Comparison of ENCODE assay signal across 21 cellular contexts in genomic region chrX:94178145-94178790, GRCh38.
DNase-seq lines count a peak whose midpoint lies in the region; ATAC-seq and TF ChIP-seq lines count a peak whose summit lies in the region.
"Had no signal": no experiment of that assay in that cellular context is flagged by ENCODE, and none has a peak within 500 bp of the region (broad histone marks: within the 10 kb centered on the region; RNA-seq: fewer than 3 reads in every experiment).

No MANE protein-coding gene starts in this region.

- H3K4me2 ChIP-seq in OCI-LY3 (ENCODE audit: low read length) (peak overlapping the region; percentile 51), trophoblast cell (ENCODE audit: low read length) (no peak overlapping the region)

- H3K9me3 ChIP-seq in HEK293 (ENCODE audit: control insufficient read depth, insufficient read depth, low read depth, low read length) (peaks cover under 1% of the 10 kb centered on the region; the same call in 1 of the 2 replicates), OCI-LY3 (ENCODE audit: insufficient read depth, low read length) (no peaks in the 10 kb centered on the region), trophoblast cell (ENCODE audit: insufficient read depth, low read depth, low read length) (no peaks in the 10 kb centered on the region)
- H3K9me3 ChIP-seq: vagina had no signal

- H2AFZ ChIP-seq in OCI-LY3 (ENCODE audit: low read depth, low read length) (no peak overlapping the region; the same call in 1 of the 2 replicates), trophoblast cell (ENCODE audit: insufficient read depth, low read length, poor library complexity) (no peak overlapping the region)
- H2AFZ ChIP-seq: parathyroid adenoma had no signal

- H3K36me3 ChIP-seq in HEK293 (ENCODE audit: control insufficient read depth in 2 of 2, insufficient read depth in 1 of 2, low read length in 2 of 2) (no peaks in the 10 kb centered on the region), OCI-LY3 (replicated peaks; ENCODE audit: low read depth, low read length) (no peaks in the 10 kb centered on the region), trophoblast cell (ENCODE audit: control insufficient read depth in 1 of 2, insufficient read depth in 2 of 2, low read length in 2 of 2) (no peaks in the 10 kb centered on the region)
- H3K36me3 ChIP-seq: left lung, vagina had no signal

- H3K36me3 Mint-ChIP-seq in activated T-helper 2 cell treated with anti-CD3 and anti-CD28 coated beads, Interferon-gamma antibody, Interleukin-2, Interleukin-4, amounts not matched to agents 10 μg/mL and 5 μg/mL and 100 μg/mL, durations not matched to agents 14 hours and 24 hours and 36 hours (ENCODE audit: low read depth) = no peaks in the 10 kb centered on the region

- no peak overlapping the region for H2BK12ac ChIP-seq in trophoblast cell (ENCODE audit: low read length)

- no peak overlapping the region for H4K91ac ChIP-seq in trophoblast cell (ENCODE audit: low read depth, low read length)

- DNase-seq in astrocyte of the spinal cord (ENCODE audit: low read depth, low spot score) (peak; percentile 24), trophoblast cell (peak; percentile 24 to 50)
- DNase-seq in activated T-helper 2 cell treated with anti-CD3 and anti-CD28 coated beads, Interferon-gamma antibody, Interleukin-2, Interleukin-4, amounts not matched to agents 10 μg/mL and 5 μg/mL and 100 μg/mL, durations not matched to agents 14 hours and 24 hours and 36 hours (ENCODE audit: low spot score) = no peak
- DNase-seq: activated CD4-positive, alpha-beta T cell treated with anti-CD3 and anti-CD28 coated beads, Interleukin-2, amount 50 U/mL, for 1 hour; activated naive CD8-positive, alpha-beta T cell treated with anti-CD3 and anti-CD28 coated beads, Interleukin-2, amount 50 U/mL, for 24 hours; activated T-cell treated with anti-CD3 and anti-CD28 coated beads, Interleukin-2, amount 50 U/mL, for 1 hour; C1 segment of cervical spinal cord; DND-41; erythroblast; left lung; NCI-H187; NCI-H526; Right ventricle myocardium superior; stimulated activated CD4-positive, alpha-beta T cell treated with anti-CD3 and anti-CD28 coated beads, Interleukin-12 subunit alpha, Interleukin-12 subunit beta, amount 100 ng/mL, for 4 hours had no signal

- no peak overlapping the region for H2BK5ac ChIP-seq in trophoblast cell (ENCODE audit: low read depth, low read length, poor library complexity)

- no peaks in the 10 kb centered on the region for H3K79me1 ChIP-seq in trophoblast cell (ENCODE audit: low read length)

- TF ChIP-seq CTCF in HEK293 (tag by site-specific recombination; IDR thresholded peaks at IDR 0.05) (no peak), OCI-LY3 (IDR thresholded peaks at IDR 0.05; ENCODE audit: low read depth, low read length) (no peak), astrocyte of the spinal cord (IDR thresholded peaks at IDR 0.05; ENCODE audit: low read depth, low read length) (no peak)

- WGBS in trophoblast cell (ENCODE audit: extremely low coverage, insufficient coverage, insufficient read length) = no CpG with 5 or more reads among the region's 9 CpGs

- no peaks in the 10 kb centered on the region for H3K79me2 ChIP-seq in OCI-LY3 (ENCODE audit: low read length)
- no peaks in the 10 kb centered on the region for H3K79me2 ChIP-seq in trophoblast cell (ENCODE audit: control insufficient read depth, insufficient read depth, low read length, poor library complexity)
- H3K79me2 ChIP-seq: parathyroid adenoma had no signal

- no peak overlapping the region for H3K4ac ChIP-seq in trophoblast cell (ENCODE audit: low read depth, low read length)

- H3K23ac ChIP-seq in trophoblast cell (ENCODE audit: low read length) = no peak overlapping the region

- intact Hi-C loops in activated T-helper 2 cell treated with anti-CD3 and anti-CD28 coated beads, Interferon-gamma antibody, Interleukin-2, Interleukin-4, amounts not matched to agents 10 μg/mL and 5 μg/mL and 100 μg/mL, durations not matched to agents 14 hours and 24 hours and 36 hours (cut with micrococcal nuclease) = no loop called here

- no peak overlapping the region for H3K27ac Mint-ChIP-seq in activated T-helper 2 cell treated with anti-CD3 and anti-CD28 coated beads, Interferon-gamma antibody, Interleukin-2, Interleukin-4, amounts not matched to agents 10 μg/mL and 5 μg/mL and 100 μg/mL, durations not matched to agents 14 hours and 24 hours and 36 hours
- H3K27ac Mint-ChIP-seq: activated naive CD8-positive, alpha-beta T cell treated with anti-CD3 and anti-CD28 coated beads, Interleukin-2, amount 50 U/mL, for 24 hours; stimulated activated naive CD8-positive, alpha-beta T cell treated with anti-CD3 and anti-CD28 coated beads, Interleukin-15, Interleukin-2, amounts not matched to agents 100 ng/mL and 50 ng/mL, for 24 hours had no signal

- no peak overlapping the region for H2BK120ac ChIP-seq in trophoblast cell (ENCODE audit: insufficient read depth, low read length, poor library complexity)

- in situ Hi-C loops in astrocyte of the spinal cord (cut with HindIII; ENCODE audit: low sequenced_read_pairs) = no loop called here

- H4K20me1 ChIP-seq in OCI-LY3 (ENCODE audit: insufficient read depth, low read length) = no peaks in the 10 kb centered on the region

- no peak overlapping the region for H3K14ac ChIP-seq in trophoblast cell (ENCODE audit: low read length)

- no peaks in the 10 kb centered on the region for H3K27me3 Mint-ChIP-seq in activated T-helper 2 cell treated with anti-CD3 and anti-CD28 coated beads, Interferon-gamma antibody, Interleukin-2, Interleukin-4, amounts not matched to agents 10 μg/mL and 5 μg/mL and 100 μg/mL, durations not matched to agents 14 hours and 24 hours and 36 hours (ENCODE audit: low read depth)
- H3K27me3 Mint-ChIP-seq: activated naive CD8-positive, alpha-beta T cell treated with anti-CD3 and anti-CD28 coated beads, Interleukin-2, amount 50 U/mL, for 24 hours; stimulated activated naive CD8-positive, alpha-beta T cell treated with anti-CD3 and anti-CD28 coated beads, Interleukin-15, Interleukin-2, amounts not matched to agents 100 ng/mL and 50 ng/mL, for 24 hours had no signal

- H3K4me3 ChIP-seq in HEK293 (ENCODE audit: low read depth, low read length) (no peak overlapping the region), OCI-LY3 (ENCODE audit: low read length) (no peak overlapping the region), astrocyte of the spinal cord (ENCODE audit: low read depth, low read length) (no peak overlapping the region), trophoblast cell (ENCODE audit: low read depth, low read length) (no peak overlapping the region)
- H3K4me3 ChIP-seq: left lung, vagina had no signal

- H3K27ac ChIP-seq in HEK293 (ENCODE audit: extremely low read depth, low read depth, low read length) = no peak overlapping the region
- H3K27ac ChIP-seq in OCI-LY3 (ENCODE audit: low read length) = peak overlapping the region; percentile 28; the same call in 1 of the 2 replicates
- H3K27ac ChIP-seq in trophoblast cell (ENCODE audit: low read depth, low read length) = no peak overlapping the region
- H3K27ac ChIP-seq: left lung, parathyroid adenoma, vagina had no signal

- H3K9me3 Mint-ChIP-seq in activated T-helper 2 cell treated with anti-CD3 and anti-CD28 coated beads, Interferon-gamma antibody, Interleukin-2, Interleukin-4, amounts not matched to agents 10 μg/mL and 5 μg/mL and 100 μg/mL, durations not matched to agents 14 hours and 24 hours and 36 hours = peaks cover 13% of the 10 kb centered on the region

- no peaks in the 10 kb centered on the region for H3K4me1 Mint-ChIP-seq in activated T-helper 2 cell treated with anti-CD3 and anti-CD28 coated beads, Interferon-gamma antibody, Interleukin-2, Interleukin-4, amounts not matched to agents 10 μg/mL and 5 μg/mL and 100 μg/mL, durations not matched to agents 14 hours and 24 hours and 36 hours (ENCODE audit: low read depth)
- H3K4me1 Mint-ChIP-seq: activated naive CD8-positive, alpha-beta T cell treated with anti-CD3 and anti-CD28 coated beads, Interleukin-2, amount 50 U/mL, for 24 hours had no signal

- H3K18ac ChIP-seq in trophoblast cell (ENCODE audit: low read length) = no peak overlapping the region

- H3K4me1 ChIP-seq in HEK293 (ENCODE audit: control insufficient read depth, insufficient read depth, low read length) = no peaks in the 10 kb centered on the region
- peaks cover 28% of the 10 kb centered on the region for H3K4me1 ChIP-seq in OCI-LY3 (ENCODE audit: low read length)
- no peaks in the 10 kb centered on the region for H3K4me1 ChIP-seq in trophoblast cell (ENCODE audit: control insufficient read depth in 1 of 2, insufficient read depth in 2 of 2, low read length in 2 of 2)
- H3K4me1 ChIP-seq: left lung, parathyroid adenoma, vagina had no signal

- CTCF ChIA-PET in HEK293 (lab: Yijun Ruan, JAX) = interaction anchor here (0.7 kb wide), 1 partner anchor 639 kb away, joined by 3 read pairs; no protein-coding TSS in a partner anchor

- no peak overlapping the region for H4K12ac ChIP-seq in trophoblast cell (ENCODE audit: low read depth, low read length)

- H3K27me3 ChIP-seq in OCI-LY3 (ENCODE audit: low read depth, low read length) (no peaks in the 10 kb centered on the region), trophoblast cell (ENCODE audit: insufficient read depth, low read length) (no peaks in the 10 kb centered on the region)
- H3K27me3 ChIP-seq: vagina had no signal

- no peak overlapping the region for H4K8ac ChIP-seq in trophoblast cell (ENCODE audit: low read depth, low read length)

- H3K4me3 Mint-ChIP-seq in activated T-helper 2 cell treated with anti-CD3 and anti-CD28 coated beads, Interferon-gamma antibody, Interleukin-2, Interleukin-4, amounts not matched to agents 10 μg/mL and 5 μg/mL and 100 μg/mL, durations not matched to agents 14 hours and 24 hours and 36 hours (ENCODE audit: low read depth) = no peak overlapping the region
- H3K4me3 Mint-ChIP-seq: activated naive CD8-positive, alpha-beta T cell treated with anti-CD3 and anti-CD28 coated beads, Interleukin-2, amount 50 U/mL, for 24 hours; stimulated activated naive CD8-positive, alpha-beta T cell treated with anti-CD3 and anti-CD28 coated beads, Interleukin-15, Interleukin-2, amounts not matched to agents 100 ng/mL and 50 ng/mL, for 24 hours had no signal

- POLR2A ChIA-PET in HEK293 (lab: Yijun Ruan, JAX) = no interaction called here

- no peak overlapping the region for H2AK5ac ChIP-seq in trophoblast cell (ENCODE audit: low read length)

- H3K9ac ChIP-seq in OCI-LY3 (ENCODE audit: low read length) = no peak overlapping the region
- H3K9ac ChIP-seq in trophoblast cell (ENCODE audit: low read length) = no peak overlapping the region
- H3K9ac ChIP-seq: parathyroid adenoma had no signal

- no peak for ATAC-seq in HG03095 (IDR thresholded peaks at IDR 0.05; ENCODE audit: unreplicated experiment)
- no peak for ATAC-seq in GM19023 (IDR thresholded peaks at IDR 0.05; ENCODE audit: unreplicated experiment)
- ATAC-seq: activated naive CD8-positive, alpha-beta T cell treated with anti-CD3 and anti-CD28 coated beads, Interleukin-2, amount 50 U/mL, for 24 hours; left lung had no signal

TF ChIP-seq in HEK293, 187 proteins besides CTCF, POLR2A, EP300 and RAD21 (continues in another document):
- no peak for TF ChIP-seq ZNF2 (tag by site-specific recombination; IDR thresholded peaks at IDR 0.05)
